ENCODE assay signal across 8 cellular contexts in the genomic region with DNA sequence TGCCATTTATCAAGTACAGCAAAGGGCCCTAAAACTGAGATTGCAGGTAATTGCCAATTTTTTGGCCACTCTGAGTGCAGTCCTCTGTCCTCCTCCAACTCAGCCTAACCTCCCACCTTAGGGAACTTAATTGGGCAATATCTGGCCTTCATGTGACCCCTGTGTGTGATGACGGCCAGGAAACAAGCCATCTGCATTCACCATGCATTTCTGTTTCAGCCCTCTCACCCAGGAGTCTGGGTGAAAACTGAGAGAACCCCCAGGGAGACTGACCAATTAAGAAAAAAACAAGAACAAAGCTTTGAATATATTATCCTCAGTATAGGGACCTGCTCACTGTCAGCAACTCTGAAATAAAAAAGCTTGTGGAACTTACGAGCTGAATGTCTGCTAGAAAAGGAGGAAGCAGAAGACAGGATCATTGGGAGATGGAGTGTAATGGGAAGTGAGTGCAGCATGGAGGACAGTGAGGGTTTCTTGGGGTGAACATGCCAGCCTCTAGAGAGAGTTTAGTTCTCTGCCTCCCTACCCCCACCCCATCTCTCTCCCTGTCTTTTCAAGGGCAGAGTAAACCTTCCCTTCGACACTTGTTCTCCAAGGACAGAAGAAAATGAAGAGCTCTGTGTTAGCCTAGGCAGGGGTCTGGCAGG. TPM values are rescaled to one million over a fixed set of nuclear protein-coding genes. Genes with fewer than 3 reads are reported as not detected.
DNase-seq lines count a peak whose midpoint lies in the region; ATAC-seq and TF ChIP-seq lines count a peak whose summit lies in the region.

No MANE protein-coding gene starts in this region.

- H3K4me1 ChIP-seq in CD8-positive, alpha-beta T cell (ENCODE audit: insufficient read depth, low read length) = peaks cover 54% of the 10 kb centered on the region

- no peaks in the 10 kb centered on the region for H3K27me3 Mint-ChIP-seq in CD8-positive, alpha-beta T cell (ENCODE audit: low read depth)
- no peaks in the 10 kb centered on the region for H3K27me3 Mint-ChIP-seq in activated naive CD8-positive, alpha-beta T cell treated with anti-CD3 and anti-CD28 coated beads, Interleukin-2, amount 50 U/mL, for 24 hours
- H3K27me3 Mint-ChIP-seq in naive B cell = no peaks in the 10 kb centered on the region

- no peak for DNase-seq in CD8-positive, alpha-beta T cell
- no peak for DNase-seq in activated naive CD8-positive, alpha-beta T cell treated with anti-CD3 and anti-CD28 coated beads, Interleukin-2, amount 50 U/mL, for 24 hours
- DNase-seq in naive B cell = no peak
- no peak for DNase-seq in erythroblast (lab: John Stamatoyannopoulos, UW)
- DNase-seq in GM13976 (ENCODE audit: low spot score) = no peak
- no peak for DNase-seq in H4 (ENCODE audit: low spot score)

- TF ChIP-seq POLR2A in erythroblast (IDR thresholded peaks at IDR 0.05; ENCODE audit: low read length) = no peak

- CTCF ChIA-PET in CD8-positive, alpha-beta T cell (lab: Charles Lee) = interaction anchor here (0.6 to 7.4 kb wide), 3 partner anchors 23 to 180 kb away, joined by 3 to 51 read pairs (median 3); no protein-coding TSS in a partner anchor

- POLR2A ChIA-PET in CD8-positive, alpha-beta T cell (lab: Charles Lee) = interaction anchor here (1.0 kb wide), 1 partner anchor 10 kb away, joined by 3 read pairs; a partner anchor contains a TSS

- H3K27ac Mint-ChIP-seq in CD8-positive, alpha-beta T cell = peak overlapping the region; percentile 66
- H3K27ac Mint-ChIP-seq in activated naive CD8-positive, alpha-beta T cell treated with anti-CD3 and anti-CD28 coated beads, Interleukin-2, amount 50 U/mL, for 24 hours = peak overlapping the region; percentile 52
- peak overlapping the region; percentile 96 to 99 (median 98) for H3K27ac Mint-ChIP-seq in naive B cell

- no peaks in the 10 kb centered on the region for H3K36me3 ChIP-seq in CD8-positive, alpha-beta T cell (ENCODE audit: insufficient read depth, low read length)

- peaks cover 3% of the 10 kb centered on the region for H3K9me3 Mint-ChIP-seq in CD8-positive, alpha-beta T cell
- peaks cover 9% of the 10 kb centered on the region for H3K9me3 Mint-ChIP-seq in activated naive CD8-positive, alpha-beta T cell treated with anti-CD3 and anti-CD28 coated beads, Interleukin-2, amount 50 U/mL, for 24 hours
- peaks cover 0 to 3% (median 0%) of the 10 kb centered on the region in 7 donors for H3K9me3 Mint-ChIP-seq in naive B cell

- intact Hi-C loops in CD8-positive, alpha-beta T cell (cut with DNase I, micrococcal nuclease) = no loop called here

- H3K36me3 Mint-ChIP-seq in CD8-positive, alpha-beta T cell = peaks cover 6% of the 10 kb centered on the region
- H3K36me3 Mint-ChIP-seq in activated naive CD8-positive, alpha-beta T cell treated with anti-CD3 and anti-CD28 coated beads, Interleukin-2, amount 50 U/mL, for 24 hours (ENCODE audit: low read depth) = peaks cover 17% of the 10 kb centered on the region
- peaks cover 6 to 8% of the 10 kb centered on the region in 2 donors for H3K36me3 Mint-ChIP-seq in naive B cell

- H3K27me3 ChIP-seq in CD8-positive, alpha-beta T cell (ENCODE audit: insufficient read depth, low read length) = no peaks in the 10 kb centered on the region

- H3K4me3 Mint-ChIP-seq in CD8-positive, alpha-beta T cell = peak overlapping the region; percentile 37
- peak overlapping the region; percentile 42 for H3K4me3 Mint-ChIP-seq in activated naive CD8-positive, alpha-beta T cell treated with anti-CD3 and anti-CD28 coated beads, Interleukin-2, amount 50 U/mL, for 24 hours
- H3K4me3 Mint-ChIP-seq in naive B cell = peak overlapping the region; percentile 80 to 88 (median 87)

- in situ Hi-C loops in GM13976 (cut with MboI; ENCODE audit: low sequenced_read_pairs, unreplicated experiment) = no loop called here

- H3K4me3 ChIP-seq in CD8-positive, alpha-beta T cell (ENCODE audit: low read depth, low read length) = no peak overlapping the region

- peaks cover 82% of the 10 kb centered on the region for H3K4me1 Mint-ChIP-seq in CD8-positive, alpha-beta T cell (ENCODE audit: low read depth)
- H3K4me1 Mint-ChIP-seq in activated naive CD8-positive, alpha-beta T cell treated with anti-CD3 and anti-CD28 coated beads, Interleukin-2, amount 50 U/mL, for 24 hours = peaks cover 78% of the 10 kb centered on the region
- H3K4me1 Mint-ChIP-seq in naive B cell = peaks cover 65 to 86% (median 85%) of the 10 kb centered on the region in 3 donors

- H3K9me3 ChIP-seq in CD8-positive, alpha-beta T cell (ENCODE audit: low read length) = no peaks in the 10 kb centered on the region

- no peak for ATAC-seq in CD8-positive, alpha-beta T cell
- ATAC-seq in HG02852 (IDR thresholded peaks at IDR 0.05; ENCODE audit: unreplicated experiment) (peak; percentile 23), naive B cell (ENCODE audit: low read depth in 2 of 2) (peak; percentile 4 to 13), HG03565 (IDR thresholded peaks at IDR 0.05; ENCODE audit: unreplicated experiment) (no peak)
- no peak for ATAC-seq in activated naive CD8-positive, alpha-beta T cell treated with anti-CD3 and anti-CD28 coated beads, Interleukin-2, amount 50 U/mL, for 24 hours

- H3K27ac ChIP-seq in CD8-positive, alpha-beta T cell (ENCODE audit: low read depth, low read length) = no peak overlapping the region

- no peak for TF ChIP-seq CTCF in CD8-positive, alpha-beta T cell (IDR thresholded peaks at IDR 0.05)
- no peak for TF ChIP-seq CTCF in GM13976 (IDR thresholded peaks at IDR 0.05; ENCODE audit: borderline replicate concordance, control extremely low read depth, extremely low read depth, insufficient read depth, missing control alignments)

RNA-seq across cellular contexts. Expression of a gene that starts 9.6 kb away (rescaled TPM):
- 100 to 1,000 TPM; 137 to 145 TPM for total RNA-seq in CD8-positive, alpha-beta T cell
- polyA plus RNA-seq in naive B cell (ENCODE audit: low read depth in 6 of 6) = 100 to 1,000 TPM in 5 of 6 donors, 10 to 100 TPM in 1; 99.3 to 132 (median 105) TPM
- total RNA-seq in H4 (2014; rRNA removed; shearing (Covaris generic)) = 20.7 and 32.6 TPM in 2 replicates

Comparison
In these comparisons a context has a peak if more than half of its experiments do, and no peak if none do; other contexts are left out.
1. ATAC-seq: peak in HG02852 (single experiment) and naive B cell (2 of 2); none in CD8-positive, alpha-beta T cell (single experiment), activated naive CD8-positive, alpha-beta T cell treated with anti-CD3 and anti-CD28 coated beads, Interleukin-2, amount 50 U/mL, for 24 hours (single experiment) and HG03565 (single experiment).
2. H3K4me3 Mint-ChIP-seq: peak in every context shown above with its lines; median percentile 87 in naive B cell; 42 in activated naive CD8-positive, alpha-beta T cell treated with anti-CD3 and anti-CD28 coated beads, Interleukin-2, amount 50 U/mL, for 24 hours; 37 in CD8-positive, alpha-beta T cell.
3. Peak in every context shown above with its lines, with median percentiles within 50 percentile points of each other: H3K27ac Mint-ChIP-seq.